In genomic region chr16:67195676-67196075, GRCh38 we compare ENCODE assay signal across 15 cellular contexts. TPM values are rescaled to one million over a fixed set of nuclear protein-coding genes. Genes with fewer than 3 reads are reported as not detected.
"Had no signal": no experiment of that assay in that cellular context is flagged by ENCODE, and none has a peak within 500 bp of the region (broad histone marks: within the 10 kb centered on the region; RNA-seq: fewer than 3 reads in every experiment).

No MANE protein-coding gene starts in this region.

- H3K27me3 ChIP-seq: heart left ventricle, sigmoid colon had no signal

- H3K4me3 ChIP-seq: heart left ventricle, mucosa of descending colon, sigmoid colon, thoracic aorta had no signal

- H3K27ac ChIP-seq: heart left ventricle, sigmoid colon, thoracic aorta had no signal

- FAIRE-seq: bronchial epithelial cell, islet of Langerhans, urothelium cell line had no signal

- DNase-seq: activated CD4-positive, alpha-beta T cell treated with anti-CD3 and anti-CD28 coated beads for 4 hours; activated naive CD4-positive, alpha-beta T cell treated with anti-CD3 and anti-CD28 coated beads for 36 hours; foreskin melanocyte; heart left ventricle; mucosa of descending colon; naive thymus-derived CD8-positive, alpha-beta T cell; sigmoid colon; stimulated activated CD4-positive, alpha-beta T cell treated with anti-CD3 and anti-CD28 coated beads, Interleukin-2, amount 100 ng/mL, for 24 hours; T-helper 1 cell had no signal

- H3K4me3 Mint-ChIP-seq: activated naive CD4-positive, alpha-beta T cell treated with anti-CD3 and anti-CD28 coated beads for 36 hours; stimulated activated naive CD8-positive, alpha-beta T cell treated with anti-CD3 and anti-CD28 coated beads, Interleukin-15, Interleukin-2, amounts not matched to agents 100 ng/mL and 50 ng/mL, for 24 hours had no signal

- H3K27me3 Mint-ChIP-seq: naive thymus-derived CD8-positive, alpha-beta T cell; stimulated activated naive CD8-positive, alpha-beta T cell treated with anti-CD3 and anti-CD28 coated beads, Interleukin-15, Interleukin-2, amounts not matched to agents 100 ng/mL and 50 ng/mL, for 24 hours had no signal

- H3K9me3 ChIP-seq: heart left ventricle, mucosa of descending colon, sigmoid colon, thoracic aorta had no signal

- ATAC-seq: heart left ventricle; mucosa of descending colon; naive thymus-derived CD8-positive, alpha-beta T cell had no signal

- H3K9me3 Mint-ChIP-seq: activated naive CD4-positive, alpha-beta T cell treated with anti-CD3 and anti-CD28 coated beads for 36 hours; naive thymus-derived CD8-positive, alpha-beta T cell; stimulated activated naive CD8-positive, alpha-beta T cell treated with anti-CD3 and anti-CD28 coated beads, Interleukin-15, Interleukin-2, amounts not matched to agents 100 ng/mL and 50 ng/mL, for 24 hours had no signal

RNA-seq across cellular contexts. Expression of gene ELMO3, which starts 3.3 kb away (rescaled TPM):
- polyA plus RNA-seq: naive thymus-derived CD8-positive, alpha-beta T cell had no signal

RNA-seq across cellular contexts. Expression of gene EXOC3L1, which starts 5.7 kb away (rescaled TPM):
- total RNA-seq: activated naive CD4-positive, alpha-beta T cell treated with anti-CD3 and anti-CD28 coated beads for 36 hours; bronchial epithelial cell; naive thymus-derived CD8-positive, alpha-beta T cell; SK-MEL-5 had no signal

RNA-seq across cellular contexts. Expression of gene NOL3, which starts 25.3 kb away (rescaled TPM):
- polyA plus RNA-seq: naive thymus-derived CD8-positive, alpha-beta T cell had no signal
